ENCODE assay signal across 22 cellular contexts in genomic region chr11:102662607-102663006, GRCh38.
"Had no signal": no experiment of that assay in that cellular context is flagged by ENCODE, and none has a peak within 500 bp of the region (broad histone marks: within the 10 kb centered on the region; RNA-seq: fewer than 3 reads in every experiment).

No MANE protein-coding gene starts in this region.

- DNase-seq: IMR-90, Karpas-422, KG1, MG63, NCI-H1092, NCI-H1105 treated with DMSO at 0.1 percent for 48 hours, NCI-H1436 treated with DMSO at 0.1 percent for 48 hours, NCI-H1694, NCI-H1930, NCI-H2081, NCI-H2107, NCI-H2171 treated with DMSO at 0.1 percent for 48 hours, NCI-H226, NCI-H446, NCI-H510A, NCI-H524 treated with DMSO at 0.1 percent for 48 hours, NCI-H69, NCI-H774, Right ventricle myocardium superior, RPMI8226, SIG-M5 had no signal

- ATAC-seq: HepG2 had no signal
